33 cellular contexts compared by ENCODE assay signal in the genomic region with DNA sequence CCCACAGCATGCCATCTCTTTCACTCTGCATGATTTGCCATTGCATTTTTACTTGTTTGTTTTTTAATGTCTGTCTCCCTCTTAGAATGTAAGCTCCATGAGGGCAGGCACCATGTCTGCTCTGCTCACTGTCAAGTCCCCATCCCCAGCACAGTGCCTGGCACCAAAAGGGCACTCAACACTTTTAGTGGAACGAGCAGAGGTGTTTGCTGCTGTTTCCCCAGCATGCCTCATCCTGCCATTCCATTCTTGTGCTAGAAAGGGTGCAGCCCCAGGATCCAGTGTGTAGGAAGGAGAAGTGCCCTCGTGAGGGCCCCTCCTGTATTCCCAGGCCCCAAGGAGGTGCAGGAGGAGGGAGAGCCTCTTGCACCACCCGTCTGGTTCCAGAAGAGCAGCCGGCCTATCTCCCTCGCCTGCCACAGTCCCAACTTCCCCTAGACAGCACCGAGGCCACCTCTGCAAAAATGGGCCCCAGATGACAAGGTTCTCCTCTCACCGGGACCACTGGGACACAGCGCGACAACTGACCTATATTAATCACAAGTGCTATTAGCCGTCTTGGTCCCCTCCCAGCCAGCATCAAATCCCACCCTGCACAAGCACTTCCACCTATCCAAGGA. TPM values are rescaled to one million over a fixed set of nuclear protein-coding genes. Genes with fewer than 3 reads are reported as not detected.
DNase-seq lines count a peak whose midpoint lies in the region; ATAC-seq and TF ChIP-seq lines count a peak whose summit lies in the region.
"Had no signal": no experiment of that assay in that cellular context is flagged by ENCODE, and none has a peak within 500 bp of the region (broad histone marks: within the 10 kb centered on the region; RNA-seq: fewer than 3 reads in every experiment).

No MANE protein-coding gene starts in this region.

- no peak for TF ChIP-seq CTCF in Peyer's patch (IDR thresholded peaks at IDR 0.05)
- no peak for TF ChIP-seq CTCF in endodermal cell (conservative IDR thresholded peaks at IDR 0.05)

- no peak for TF ChIP-seq POLR2A in Peyer's patch (IDR thresholded peaks at IDR 0.05)

- H3K27me3 ChIP-seq in H7 (ENCODE audit: control insufficient read depth, insufficient read depth, low read length) (no peaks in the 10 kb centered on the region), Peyer's patch (no peaks in the 10 kb centered on the region), endodermal cell (ENCODE audit: control insufficient read depth, insufficient read depth, low read length, poor library complexity, severe bottlenecking) (peaks cover 6% of the 10 kb centered on the region)
- H3K27me3 ChIP-seq: upper lobe of left lung had no signal

- intact Hi-C loops in sciatic nerve (cut with DNase I) = no loop called here

- H3K9me3 ChIP-seq in Peyer's patch (peaks cover 0 to 5% (median 0%) of the 10 kb centered on the region in 4 donors), endodermal cell (ENCODE audit: control insufficient read depth, low read length) (no peaks in the 10 kb centered on the region)

- H3K27me3 Mint-ChIP-seq in endodermal cell (ENCODE audit: insufficient read depth) = peaks cover 35% of the 10 kb centered on the region
- peaks cover 37% of the 10 kb centered on the region for H3K27me3 Mint-ChIP-seq in activated naive CD8-positive, alpha-beta T cell treated with anti-CD3 and anti-CD28 coated beads for 36 hours

- no peak overlapping the region for H3K27ac ChIP-seq in Peyer's patch
- H3K27ac ChIP-seq in endodermal cell (ENCODE audit: low read depth, low read length) = no peak overlapping the region
- H3K27ac ChIP-seq: esophagus muscularis mucosa, foreskin keratinocyte, heart left ventricle, upper lobe of left lung, WERI-Rb-1 had no signal

- DNase-seq in H7 (peak; percentile 17), Peyer's patch (peak in 2 of 3 donors; percentile 27 to 33), endodermal cell (peak; percentile 21), sciatic nerve (ENCODE audit: low spot score) (peak; percentile 30), NCI-H2081 (lab: John Stamatoyannopoulos, UW) (no peak), NCI-H1105 (lab: John Stamatoyannopoulos, UW) (no peak)
- no peak for DNase-seq in activated naive CD8-positive, alpha-beta T cell treated with anti-CD3 and anti-CD28 coated beads for 36 hours
- DNase-seq: activated CD4-positive, alpha-beta T cell treated with anti-CD3 and anti-CD28 coated beads, Interleukin-2, amount 10 ng/mL, durations not matched to agents 24 days and 14 days; C1 segment of cervical spinal cord; foreskin keratinocyte; heart left ventricle; naive B cell; NCI-H1105 treated with DMSO at 0.1 percent for 48 hours; NCI-H1930; NCI-H526; NK-92 treated with Interleukin-12 subunit alpha and Interleukin-12 subunit beta, amount 100 ng/mL, for 24 hours; occipital lobe; stimulated activated CD4-positive, alpha-beta T cell treated with anti-CD3 and anti-CD28 coated beads, Interleukin-15, amount 100 ng/mL, for 24 hours; SW 1271; T1000; upper lobe of left lung; WERI-Rb-1 had no signal

- H3K4me1 Mint-ChIP-seq in endodermal cell = no peaks in the 10 kb centered on the region
- no peaks in the 10 kb centered on the region for H3K4me1 Mint-ChIP-seq in activated naive CD8-positive, alpha-beta T cell treated with anti-CD3 and anti-CD28 coated beads for 36 hours
- H3K4me1 Mint-ChIP-seq: mesothelial cell of epicardium; stimulated activated memory B cell treated with anti-CD40 and anti-IgM and Interleukin-4, amounts not matched to agents 10 μg/mL and 1 μg/mL and 100 μg/mL, for 72 hours had no signal

- no peak overlapping the region for H3K4me3 ChIP-seq in H7 (ENCODE audit: insufficient read depth, low read depth, low read length)
- H3K4me3 ChIP-seq in Peyer's patch = no peak overlapping the region
- H3K4me3 ChIP-seq in endodermal cell (ENCODE audit: low read length) = no peak overlapping the region
- H3K4me3 ChIP-seq: esophagus muscularis mucosa, heart left ventricle, upper lobe of left lung had no signal

- no peak overlapping the region for H3K4me3 Mint-ChIP-seq in endodermal cell
- no peak overlapping the region for H3K4me3 Mint-ChIP-seq in activated naive CD8-positive, alpha-beta T cell treated with anti-CD3 and anti-CD28 coated beads for 36 hours
- H3K4me3 Mint-ChIP-seq: activated CD4-positive, alpha-beta T cell treated with anti-CD3 and anti-CD28 coated beads, Interleukin-2, amount 10 ng/mL, durations not matched to agents 24 days and 14 days; mesothelial cell of epicardium; stimulated activated memory B cell treated with anti-CD40 and anti-IgM and Interleukin-4, amounts not matched to agents 10 μg/mL and 1 μg/mL and 100 μg/mL, for 72 hours had no signal

- H3K36me3 ChIP-seq in H7 (replicated peaks; ENCODE audit: control insufficient read depth, insufficient read depth, low read length) (no peaks in the 10 kb centered on the region), Peyer's patch (no peaks in the 10 kb centered on the region), endodermal cell (ENCODE audit: control insufficient read depth, insufficient read depth, low read length) (no peaks in the 10 kb centered on the region)
- H3K36me3 ChIP-seq: esophagus muscularis mucosa, heart left ventricle, upper lobe of left lung, WERI-Rb-1 had no signal

- 84 to 85% methylated on average over 7 to 10 of the region's 10 CpGs for WGBS in endodermal cell (ENCODE audit: insufficient coverage in 1 of 2, insufficient read length in 1 of 2), 2 experiments

- H3K9me3 Mint-ChIP-seq in endodermal cell = peaks cover 3% of the 10 kb centered on the region
- peaks cover 2% of the 10 kb centered on the region for H3K9me3 Mint-ChIP-seq in activated naive CD8-positive, alpha-beta T cell treated with anti-CD3 and anti-CD28 coated beads for 36 hours
- H3K9me3 Mint-ChIP-seq: activated CD4-positive, alpha-beta T cell treated with anti-CD3 and anti-CD28 coated beads, Interleukin-2, amount 10 ng/mL, durations not matched to agents 24 days and 14 days; activated naive CD4-positive, alpha-beta T cell treated with anti-CD3 and anti-CD28 coated beads, Interleukin-2, amount 50 U/mL, for 72 hours; stimulated activated memory B cell treated with anti-CD40 and anti-IgM and Interleukin-4, amounts not matched to agents 10 μg/mL and 1 μg/mL and 100 μg/mL, for 72 hours had no signal

- no peaks in the 10 kb centered on the region for H3K4me1 ChIP-seq in Peyer's patch
- no peaks in the 10 kb centered on the region for H3K4me1 ChIP-seq in endodermal cell (ENCODE audit: control insufficient read depth, insufficient read depth, low read length)
- H3K4me1 ChIP-seq: foreskin keratinocyte, upper lobe of left lung had no signal

- no peak overlapping the region for H3K9ac ChIP-seq in endodermal cell (ENCODE audit: extremely low read depth, low read length, poor library complexity, severe bottlenecking)

- H3K36me3 Mint-ChIP-seq in endodermal cell (ENCODE audit: low read depth) = no peaks in the 10 kb centered on the region
- no peaks in the 10 kb centered on the region for H3K36me3 Mint-ChIP-seq in activated naive CD8-positive, alpha-beta T cell treated with anti-CD3 and anti-CD28 coated beads for 36 hours
- H3K36me3 Mint-ChIP-seq: activated naive CD4-positive, alpha-beta T cell treated with anti-CD3 and anti-CD28 coated beads, Interleukin-2, amount 50 U/mL, for 72 hours; mesothelial cell of epicardium; stimulated activated memory B cell treated with anti-CD40 and anti-IgM and Interleukin-4, amounts not matched to agents 10 μg/mL and 1 μg/mL and 100 μg/mL, for 72 hours had no signal

- ATAC-seq in sciatic nerve (no peak), HG03378 (IDR thresholded peaks at IDR 0.05; ENCODE audit: unreplicated experiment) (no peak)
- ATAC-seq: activated naive CD4-positive, alpha-beta T cell treated with anti-CD3 and anti-CD28 coated beads, Interleukin-2, amount 50 U/mL, for 72 hours; foreskin keratinocyte; HCT116; stimulated activated memory B cell treated with anti-CD40 and anti-IgM and Interleukin-4, amounts not matched to agents 10 μg/mL and 1 μg/mL and 100 μg/mL, for 72 hours had no signal

- H3K27ac Mint-ChIP-seq in endodermal cell = no peak overlapping the region
- no peak overlapping the region for H3K27ac Mint-ChIP-seq in activated naive CD8-positive, alpha-beta T cell treated with anti-CD3 and anti-CD28 coated beads for 36 hours
- H3K27ac Mint-ChIP-seq: activated CD4-positive, alpha-beta T cell treated with anti-CD3 and anti-CD28 coated beads, Interleukin-2, amount 10 ng/mL, durations not matched to agents 24 days and 14 days; activated naive CD4-positive, alpha-beta T cell treated with anti-CD3 and anti-CD28 coated beads, Interleukin-2, amount 50 U/mL, for 72 hours; mesothelial cell of epicardium; stimulated activated memory B cell treated with anti-CD40 and anti-IgM and Interleukin-4, amounts not matched to agents 10 μg/mL and 1 μg/mL and 100 μg/mL, for 72 hours had no signal

RNA-seq across cellular contexts. Expression of a gene that starts 33.3 kb away (rescaled TPM):
- total RNA-seq in H7 (2014; rRNA removed; shearing (Covaris generic)) = 0.15 TPM in 1 of 2 replicates, not detected in the other
- not detected for total RNA-seq in Peyer's patch
- total RNA-seq in endodermal cell = not detected
- 0.21 TPM for polyA plus RNA-seq in endodermal cell (2013, experiment 1 of 2)
- polyA plus RNA-seq in endodermal cell (2013, experiment 2 of 2) = 0.17 TPM
- not detected for total RNA-seq in sciatic nerve
- not detected for total RNA-seq in activated naive CD8-positive, alpha-beta T cell treated with anti-CD3 and anti-CD28 coated beads for 36 hours
- total RNA-seq: activated CD4-positive, alpha-beta T cell treated with anti-CD3 and anti-CD28 coated beads, Interleukin-2, amount 10 ng/mL, durations not matched to agents 24 days and 14 days; activated CD8-positive, alpha-beta memory T cell treated with anti-CD3 and anti-CD28 coated beads for 36 hours; activated naive CD4-positive, alpha-beta T cell treated with anti-CD3 and anti-CD28 coated beads, Interleukin-2, amount 50 U/mL, for 72 hours; esophagus muscularis mucosa; foreskin keratinocyte; G401; heart left ventricle; HT-29; lower leg skin; mesothelial cell of epicardium; upper lobe of left lung had no signal
- polyA plus RNA-seq: foreskin keratinocyte, heart left ventricle, keratinocyte had no signal

RNA-seq across cellular contexts. Expression of a gene that starts 39.1 kb away (rescaled TPM):
- total RNA-seq in H7 (2014; rRNA removed; shearing (Covaris generic)) = 20.2 and 30.1 TPM in 2 replicates
- total RNA-seq in Peyer's patch = 10 to 100 TPM; 19.7 to 27.7 (median 22.8) TPM
- 10 to 100 TPM; 49.8 to 65.2 TPM for total RNA-seq in endodermal cell
- 52.4 TPM for polyA plus RNA-seq in endodermal cell (2013, experiment 1 of 2)
- polyA plus RNA-seq in endodermal cell (2013, experiment 2 of 2) = 51.6 TPM
- 23.9 TPM for total RNA-seq in sciatic nerve
- 10 to 100 TPM; 17.3 to 18.2 TPM for total RNA-seq in activated naive CD8-positive, alpha-beta T cell treated with anti-CD3 and anti-CD28 coated beads for 36 hours

Comparison
In these comparisons a context has a peak if more than half of its experiments do, and no peak if none do; other contexts are left out.
1. DNase-seq: peak in H7 (single experiment), Peyer's patch (2 of 3), endodermal cell (single experiment) and sciatic nerve (single experiment); none in NCI-H2081 (0 of 2), activated naive CD8-positive, alpha-beta T cell treated with anti-CD3 and anti-CD28 coated beads for 36 hours (single experiment) and NCI-H1105 (single experiment).